1 cellular context compared by ENCODE assay signal in genomic region chr3:16104161-16104560, GRCh38.
TF ChIP-seq lines count a peak whose summit lies in the region.

No MANE protein-coding gene starts in this region.

TF ChIP-seq in SK-N-SH treated with all-trans-retinoic acid at 6 μM for 48 hours, 23 proteins besides CTCF, POLR2A, EP300 and RAD21 (continued from another document):
- TF ChIP-seq TSHZ2 (CRISPR knock-in tag; IDR thresholded peaks at IDR 0.05) = no peak
- TF ChIP-seq ZNF70 (CRISPR knock-in tag; IDR thresholded peaks at IDR 0.05) = no peak
- TF ChIP-seq BACH2 (CRISPR knock-in tag; IDR thresholded peaks at IDR 0.05; ENCODE audit: borderline replicate concordance) = no peak
- no peak for TF ChIP-seq GLIS3 (CRISPR knock-in tag; IDR thresholded peaks at IDR 0.05)
- no peak for TF ChIP-seq TCF4 (CRISPR knock-in tag; IDR thresholded peaks at IDR 0.05; ENCODE audit: borderline replicate concordance)
- TF ChIP-seq CREB5 (CRISPR knock-in tag; IDR thresholded peaks at IDR 0.05; ENCODE audit: low read depth) = no peak
- TF ChIP-seq CSRNP3 (CRISPR knock-in tag; IDR thresholded peaks at IDR 0.05) = no peak
- TF ChIP-seq OSR1 (CRISPR knock-in tag; IDR thresholded peaks at IDR 0.05) = no peak
- no peak for TF ChIP-seq PPARA (CRISPR knock-in tag; IDR thresholded peaks at IDR 0.05; ENCODE audit: borderline replicate concordance)
- no peak for TF ChIP-seq ZFP3 (CRISPR knock-in tag; IDR thresholded peaks at IDR 0.05)
- TF ChIP-seq PATZ1 (CRISPR knock-in tag; IDR thresholded peaks at IDR 0.05; ENCODE audit: borderline replicate concordance) = no peak
- no peak for TF ChIP-seq SNAI2 (CRISPR knock-in tag; IDR thresholded peaks at IDR 0.05)
- TF ChIP-seq POU6F1 (CRISPR knock-in tag; IDR thresholded peaks at IDR 0.05; ENCODE audit: borderline replicate concordance, low read depth) = no peak
